11 cellular contexts compared by ENCODE assay signal in the genomic region with DNA sequence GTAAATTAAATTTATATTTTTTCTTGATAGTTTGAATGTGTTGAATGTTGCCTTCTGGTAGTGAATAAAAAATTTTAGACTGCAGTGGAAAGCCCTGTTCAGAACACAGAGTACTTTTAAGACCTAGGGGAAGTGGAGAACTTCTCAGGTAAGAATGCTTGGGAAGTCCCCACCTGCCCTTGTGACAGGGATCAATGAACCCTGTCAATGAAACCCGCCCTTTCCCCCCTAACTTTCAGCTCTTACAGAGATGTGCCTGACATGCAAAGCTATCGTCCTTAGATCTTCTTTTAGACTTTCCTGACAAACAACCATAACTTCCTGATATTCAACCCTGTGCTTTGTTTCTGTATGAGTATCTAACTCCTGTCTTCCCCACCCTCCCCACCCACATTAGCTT.
DNase-seq lines count a peak whose midpoint lies in the region; ATAC-seq and TF ChIP-seq lines count a peak whose summit lies in the region.
"Had no signal": no experiment of that assay in that cellular context is flagged by ENCODE, and none has a peak within 500 bp of the region (broad histone marks: within the 10 kb centered on the region; RNA-seq: fewer than 3 reads in every experiment).

No MANE protein-coding gene starts in this region.

- no peak overlapping the region; a peak in 1 of 5 replicates for H3K4me3 Mint-ChIP-seq in H9
- H3K4me3 Mint-ChIP-seq: activated T-cell treated with anti-CD3 and anti-CD28 coated beads, Interleukin-2, amount 50 U/mL, for 72 hours had no signal

- H2AFZ ChIP-seq in H9 (ENCODE audit: low read length), result no peak overlapping the region

- no peak overlapping the region for H3K18ac ChIP-seq in H9 (ENCODE audit: insufficient read length, low read depth, low read length)

- ATAC-seq in GM19397 (IDR thresholded peaks at IDR 0.05; ENCODE audit: unreplicated experiment), result peak; percentile 86
- ATAC-seq in HG02840 (IDR thresholded peaks at IDR 0.05; ENCODE audit: low FRiP score, unreplicated experiment), result peak; percentile 95
- ATAC-seq in HG03520 (IDR thresholded peaks at IDR 0.05; ENCODE audit: unreplicated experiment), result peak; percentile 98
- ATAC-seq: activated T-cell treated with anti-CD3 and anti-CD28 coated beads, Interleukin-2, amount 50 U/mL, for 72 hours; upper lobe of right lung had no signal

- H3K9ac ChIP-seq in H9 (ENCODE audit: extremely low read depth, insufficient read length, low read length), result no peak overlapping the region

- H3K4me2 ChIP-seq in H9 (ENCODE audit: insufficient read depth, insufficient read length, low read length), result no peak overlapping the region

- no peak overlapping the region for H3K14ac ChIP-seq in H9 (ENCODE audit: insufficient read depth, low read length)

- no peak overlapping the region for H4K91ac ChIP-seq in H9 (ENCODE audit: insufficient read length, low read depth, low read length)

- no peaks in the 10 kb centered on the region for H4K20me1 ChIP-seq in H9 (ENCODE audit: control insufficient read depth, insufficient read depth, insufficient read length)

- no peaks in the 10 kb centered on the region; the same call in 1 of the 2 replicates for H3K4me1 ChIP-seq in H9 (ENCODE audit: insufficient read depth, low read length)
- H3K4me1 ChIP-seq: upper lobe of right lung had no signal

- H3K36me3 Mint-ChIP-seq in H9 (ENCODE audit: insufficient read depth in 1 of 3, low read depth in 3 of 3), result peaks cover 0 to 19% (median 10%) of the 10 kb centered on the region in 3 experiments; a peak in 5 of 7 replicates

- no peak overlapping the region for H2BK15ac ChIP-seq in H9 (ENCODE audit: low read depth, low read length)

- H3K9me3 Mint-ChIP-seq in H9, result peaks cover 10 to 18% of the 10 kb centered on the region in 2 experiments
- H3K9me3 Mint-ChIP-seq: activated T-cell treated with anti-CD3 and anti-CD28 coated beads, Interleukin-2, amount 50 U/mL, for 72 hours had no signal

- peaks cover 11 to 16% of the 10 kb centered on the region in 2 experiments for H3K4me1 Mint-ChIP-seq in H9

- H3K27me3 ChIP-seq in H9 (ENCODE audit: insufficient read depth, low read length), result no peaks in the 10 kb centered on the region
- H3K27me3 ChIP-seq: upper lobe of right lung had no signal

- no peaks in the 10 kb centered on the region for H3K79me2 ChIP-seq in H9 (ENCODE audit: insufficient read depth, low read length)

- H2BK5ac ChIP-seq in H9 (ENCODE audit: insufficient read length, low read length), result no peak overlapping the region

- no peak overlapping the region for H2BK120ac ChIP-seq in H9 (ENCODE audit: low read depth, low read length, poor library complexity, severe bottlenecking)

- no peak overlapping the region for H4K5ac ChIP-seq in H9 (ENCODE audit: insufficient read length, low read depth, low read length)

- H3K56ac ChIP-seq in H9 (ENCODE audit: insufficient read length, low read depth, low read length), result no peak overlapping the region

- no peak overlapping the region for H3K27ac ChIP-seq in H9 (ENCODE audit: insufficient read length, low read depth, low read length)
- H3K27ac ChIP-seq: upper lobe of right lung had no signal

- no peaks in the 10 kb centered on the region for H3K79me1 ChIP-seq in H9 (ENCODE audit: insufficient read depth, low read depth, low read length, poor library complexity, severe bottlenecking)

- no peak overlapping the region for H3K4ac ChIP-seq in H9 (ENCODE audit: low read depth, low read length)

- H2AK5ac ChIP-seq in H9 (ENCODE audit: insufficient read length, low read length), result no peak overlapping the region

- H2BK12ac ChIP-seq in H9 (ENCODE audit: insufficient read length, low read depth, low read length), result no peak overlapping the region

- H3K27me3 Mint-ChIP-seq in H9 (ENCODE audit: low read depth), result peaks cover 4% of the 10 kb centered on the region; the same call in 1 of the 2 replicates

- H3K9me3 ChIP-seq in H9 (ENCODE audit: control insufficient read depth, low read depth, low read length), result no peaks in the 10 kb centered on the region
- H3K9me3 ChIP-seq: upper lobe of right lung had no signal

- TF ChIP-seq CTCF in GM12865 (IDR thresholded peaks at IDR 0.05; ENCODE audit: insufficient read depth, low read depth, low read length, missing control alignments) (no peak), H9 (conservative IDR thresholded peaks at IDR 0.05) (no peak)

- no peak overlapping the region for H2BK20ac ChIP-seq in H9 (ENCODE audit: low read depth, low read length, poor library complexity, severe bottlenecking)

- H3K4me3 ChIP-seq in GM12865 (ENCODE audit: low read depth, low read length), result no peak overlapping the region
- H3K4me3 ChIP-seq: upper lobe of right lung had no signal

- no peaks in the 10 kb centered on the region for H3K23me2 ChIP-seq in H9 (ENCODE audit: insufficient read length, low read depth, low read length, poor library complexity, severe bottlenecking)

- H3T11ph ChIP-seq in H9 (ENCODE audit: low read length), result no peak overlapping the region

- no CpG with 5 or more reads among the region's 2 CpGs for WGBS in H9 (ENCODE audit: extremely low coverage, insufficient read length, low lambda C conversion rate)

- no peak overlapping the region for H4K8ac ChIP-seq in H9 (replicated peaks; ENCODE audit: insufficient read length, low read depth, low read length)

- no peak overlapping the region for H3K27ac Mint-ChIP-seq in H9
- H3K27ac Mint-ChIP-seq: activated T-cell treated with anti-CD3 and anti-CD28 coated beads, Interleukin-2, amount 50 U/mL, for 72 hours; progenitor cell of endocrine pancreas had no signal

- H3K23ac ChIP-seq in H9 (ENCODE audit: insufficient read length, low read depth, low read length), result no peak overlapping the region

- DNase-seq in GM12865 (ENCODE audit: low read depth), result peak; percentile 80
- no peak for DNase-seq in epidermal melanocyte (ENCODE audit: insufficient read length, low spot score)
- no peak for DNase-seq in H9
- no peak for DNase-seq in DMS79 treated with DMSO at 0.1 percent for 48 hours (lab: John Stamatoyannopoulos, UW)
- no peak for DNase-seq in COLO829 (ENCODE audit: low spot score)
- DNase-seq: activated T-cell treated with anti-CD3 and anti-CD28 coated beads, Interleukin-2, amount 50 U/mL, for 72 hours; upper lobe of right lung had no signal
